ENCODE assay signal across 7 cellular contexts in the genomic region with DNA sequence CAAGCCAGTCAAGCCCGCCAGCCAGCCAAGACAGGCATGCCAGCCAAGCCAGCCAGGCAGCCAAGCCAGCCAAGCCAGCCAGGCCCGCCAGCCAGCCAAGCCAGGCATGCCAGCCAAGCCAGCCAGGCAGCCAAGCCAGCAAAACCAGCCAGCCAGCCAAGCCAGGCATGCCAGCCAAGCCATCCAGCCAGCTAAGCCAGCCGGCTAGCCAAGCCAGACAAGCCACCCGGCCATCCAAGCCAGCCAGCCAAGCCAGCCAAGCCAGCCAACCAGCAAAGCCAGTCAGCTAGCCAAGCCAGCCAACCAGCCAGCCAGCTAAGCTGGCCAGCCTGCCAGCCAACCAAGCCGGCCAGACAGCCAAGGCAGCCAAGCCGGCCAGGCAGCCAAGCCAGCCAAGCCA.
DNase-seq lines count a peak whose midpoint lies in the region; ATAC-seq, FAIRE-seq and TF ChIP-seq lines count a peak whose summit lies in the region.
"Not testable (repeated sequence)": the region's sequence is repeated elsewhere in the genome, so short reads cannot be mapped to it uniquely, and the experiment has no call there.

No MANE protein-coding gene starts in this region.

- H3K4me1 ChIP-seq in kidney (ENCODE audit: control insufficient read depth in 1 of 2, insufficient read depth in 1 of 2, low read depth in 1 of 2, low read length in 2 of 2); upper lobe of right lung: not testable (repeated sequence)

- H3K4me3 Mint-ChIP-seq in activated CD4-positive, alpha-beta T cell treated with anti-CD3 and anti-CD28 coated beads, Interleukin-2, amount 10 ng/mL, durations not matched to agents 24 days and 14 days; osteocyte (ENCODE audit: unreplicated experiment): not testable (repeated sequence)

- TF ChIP-seq CTCF in bronchial epithelial cell (IDR thresholded peaks at IDR 0.05; ENCODE audit: insufficient read depth, low read length, severe bottlenecking); kidney (IDR thresholded peaks at IDR 0.05; ENCODE audit: borderline replicate concordance, extremely low read depth, insufficient read depth); osteocyte (IDR thresholded peaks at IDR 0.05); upper lobe of right lung (IDR thresholded peaks at IDR 0.05): not testable (repeated sequence)

- not testable (repeated sequence) for ATAC-seq in upper lobe of right lung

- H3K27me3 Mint-ChIP-seq in activated CD4-positive, alpha-beta T cell treated with anti-CD3 and anti-CD28 coated beads, Interleukin-2, amount 10 ng/mL, durations not matched to agents 24 days and 14 days; osteocyte (ENCODE audit: unreplicated experiment): not testable (repeated sequence)

- not testable (repeated sequence) for H3K9me3 Mint-ChIP-seq in activated CD4-positive, alpha-beta T cell treated with anti-CD3 and anti-CD28 coated beads, Interleukin-2, amount 10 ng/mL, durations not matched to agents 24 days and 14 days; osteocyte (ENCODE audit: unreplicated experiment)

- not testable (repeated sequence) for H3K27ac ChIP-seq in kidney (ENCODE audit: low read depth in 2 of 2, low read length in 2 of 2); upper lobe of right lung

- peak; percentile 88 for FAIRE-seq in GM12891 (lab: Jason Lieb, UNC)
- peak; percentile 100 for FAIRE-seq in bronchial epithelial cell (lab: Jason Lieb, UNC)
- peak; percentile 72 for FAIRE-seq in endometrium (lab: Jason Lieb, UNC)
- not testable (repeated sequence) for FAIRE-seq in kidney (lab: Jason Lieb, UNC)

- TF ChIP-seq POLR2A in GM12891 (IDR thresholded peaks at IDR 0.05; ENCODE audit: low read depth, low read length), result not testable (repeated sequence)

- not testable (repeated sequence) for H3K36me3 ChIP-seq in bronchial epithelial cell (ENCODE audit: control insufficient read depth, insufficient read depth, low read length); kidney (ENCODE audit: control insufficient read depth in 1 of 2, insufficient read depth in 2 of 2, low read length in 2 of 2); upper lobe of right lung

- intact Hi-C loops in activated CD4-positive, alpha-beta T cell treated with anti-CD3 and anti-CD28 coated beads, Interleukin-2, amount 10 ng/mL, durations not matched to agents 24 days and 14 days (cut with micrococcal nuclease); kidney (cut with DNase I); upper lobe of right lung (cut with DNase I): not testable (repeated sequence)

- not testable (repeated sequence) for DNase-seq in GM12891 (ENCODE audit: insufficient read length, low spot score); bronchial epithelial cell (ENCODE audit: low read depth)
- DNase-seq in activated CD4-positive, alpha-beta T cell treated with anti-CD3 and anti-CD28 coated beads, Interleukin-2, amount 10 ng/mL, durations not matched to agents 24 days and 14 days, result peak; percentile 53
- DNase-seq in kidney, result peak; percentile 44
- peak; percentile 65 for DNase-seq in osteocyte (ENCODE audit: extremely low spot score, unreplicated experiment)
- peak; percentile 25 for DNase-seq in upper lobe of right lung

- H3K36me3 Mint-ChIP-seq in activated CD4-positive, alpha-beta T cell treated with anti-CD3 and anti-CD28 coated beads, Interleukin-2, amount 10 ng/mL, durations not matched to agents 24 days and 14 days (ENCODE audit: low read depth); osteocyte (ENCODE audit: unreplicated experiment): not testable (repeated sequence)

- not testable (repeated sequence) for H3K27me3 ChIP-seq in bronchial epithelial cell (ENCODE audit: control insufficient read depth, insufficient read depth, low read length); upper lobe of right lung

- H3K27ac Mint-ChIP-seq in activated CD4-positive, alpha-beta T cell treated with anti-CD3 and anti-CD28 coated beads, Interleukin-2, amount 10 ng/mL, durations not matched to agents 24 days and 14 days; osteocyte (ENCODE audit: unreplicated experiment): not testable (repeated sequence)

- not testable (repeated sequence) for H3K4me1 Mint-ChIP-seq in activated CD4-positive, alpha-beta T cell treated with anti-CD3 and anti-CD28 coated beads, Interleukin-2, amount 10 ng/mL, durations not matched to agents 24 days and 14 days; osteocyte (ENCODE audit: unreplicated experiment)

- not testable (repeated sequence) for H3K9ac ChIP-seq in kidney (ENCODE audit: low read length in 2 of 2)

- not testable (repeated sequence) for H3K4me3 ChIP-seq in bronchial epithelial cell (ENCODE audit: low read depth, low read length); kidney (ENCODE audit: low read length in 2 of 2); upper lobe of right lung

- H3K9me3 ChIP-seq in kidney (ENCODE audit: control insufficient read depth in 1 of 2, low read length in 2 of 2); upper lobe of right lung: not testable (repeated sequence)
